Comparison of ENCODE assay signal across 11 cellular contexts in the genomic region with DNA sequence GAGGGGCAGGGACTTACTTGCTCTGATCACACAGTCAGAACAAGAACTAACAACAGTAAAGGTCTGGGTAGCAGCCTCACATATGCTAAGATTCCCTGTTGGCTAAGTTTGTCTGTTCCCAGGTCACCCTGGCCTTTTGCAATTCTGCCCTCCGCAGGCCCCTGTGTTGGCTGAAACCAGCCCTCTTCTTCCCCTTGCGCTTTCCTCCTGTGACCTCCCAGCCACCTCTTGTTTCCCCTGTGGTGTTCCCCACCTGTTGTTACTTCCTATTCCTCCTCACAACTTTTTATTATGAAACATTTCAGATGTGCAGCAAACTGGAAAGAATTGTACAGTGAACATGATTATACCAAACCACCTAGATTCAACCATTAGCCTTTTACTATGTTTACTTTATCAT. TPM values are rescaled to one million over a fixed set of nuclear protein-coding genes. Genes with fewer than 3 reads are reported as not detected.
DNase-seq lines count a peak whose midpoint lies in the region; ATAC-seq and TF ChIP-seq lines count a peak whose summit lies in the region.
"Had no signal": no experiment of that assay in that cellular context is flagged by ENCODE, and none has a peak within 500 bp of the region (broad histone marks: within the 10 kb centered on the region; RNA-seq: fewer than 3 reads in every experiment).

No MANE protein-coding gene starts in this region.

- BruUV-seq in MCF 10A (replicated peaks; lab: Mats Ljungman, UMichigan) (no TSS peak), mammary epithelial cell (replicated peaks; lab: Mats Ljungman, UMichigan) (no TSS peak)

- in situ Hi-C loops in mammary epithelial cell (cut with MboI; ENCODE audit: low sequenced_read_pairs in 2 of 2): no loop called here

- H3K4me3 ChIP-seq in mammary epithelial cell (replicated peaks in 1 of 3; ENCODE audit: insufficient read depth in 1 of 3, low read depth in 2 of 3, low read length in 3 of 3) (no peak overlapping the region), MM.1S (ENCODE audit: low read length) (no peak overlapping the region), endodermal cell (ENCODE audit: low read length) (no peak overlapping the region), coronary artery (no peak overlapping the region)
- H3K4me3 ChIP-seq: SJSA1 had no signal

- H2AFZ ChIP-seq in mammary epithelial cell (ENCODE audit: low read depth, low read length) (no peak overlapping the region), MM.1S (ENCODE audit: low read length) (no peak overlapping the region)

- DNase-seq in MCF 10A (ENCODE audit: unreplicated experiment) (no peak), mammary epithelial cell (no peak), MM.1S (peak; percentile 61), endodermal cell (peak; percentile 77), type B pancreatic cell (ENCODE audit: extremely low spot score, unreplicated experiment) (no peak), DMS79 (lab: John Stamatoyannopoulos, UW) (no peak), coronary artery (ENCODE audit: low spot score) (no peak)
- DNase-seq: cerebellar nuclear complex had no signal

- H3K79me2 ChIP-seq in mammary epithelial cell (ENCODE audit: insufficient read depth, low read length) (peaks cover 94% of the 10 kb centered on the region), MM.1S (ENCODE audit: low read length) (peaks cover 97% of the 10 kb centered on the region)

- H3K27me3 Mint-ChIP-seq in MCF 10A (ENCODE audit: insufficient read depth, unreplicated experiment): no peaks in the 10 kb centered on the region
- no peaks in the 10 kb centered on the region for H3K27me3 Mint-ChIP-seq in endodermal cell (ENCODE audit: insufficient read depth)
- no peaks in the 10 kb centered on the region for H3K27me3 Mint-ChIP-seq in type B pancreatic cell

- POLR2A ChIA-PET in MCF 10A (lab: Yijun Ruan, JAX): interaction anchor here (2.7 to 16.1 kb wide), 4 partner anchors 9 to 33 kb away, joined by 10 to 229 read pairs (median 53); partner anchors contain the start of gene MAPKAPK2

- 97% methylated on average over 2 of the region's 2 CpGs for WGBS in mammary epithelial cell (ENCODE audit: low coverage, missing lambda C conversion rate)
- WGBS in endodermal cell (ENCODE audit: insufficient coverage in 1 of 2, insufficient read length in 1 of 2), 2 experiments: 65 to 100% methylated on average over 1 to 2 of the region's 2 CpGs

- H4K20me1 ChIP-seq in mammary epithelial cell (ENCODE audit: insufficient read depth, low read length) (no peaks in the 10 kb centered on the region), MM.1S (ENCODE audit: insufficient read depth, low read length) (peaks cover 29% of the 10 kb centered on the region)

- no peak for ATAC-seq in HG03045 (IDR thresholded peaks at IDR 0.05; ENCODE audit: unreplicated experiment)

- H3K4me3 Mint-ChIP-seq in MCF 10A (ENCODE audit: unreplicated experiment) (no peak overlapping the region), endodermal cell (no peak overlapping the region), type B pancreatic cell (peak overlapping the region; percentile 16)

- H3K36me3 ChIP-seq in mammary epithelial cell (ENCODE audit: insufficient read depth, low read length) (no peaks in the 10 kb centered on the region), MM.1S (replicated peaks; ENCODE audit: insufficient read depth, low read length) (no peaks in the 10 kb centered on the region), endodermal cell (ENCODE audit: control insufficient read depth, insufficient read depth, low read length) (no peaks in the 10 kb centered on the region)
- H3K36me3 ChIP-seq: SJSA1 had no signal

- intact Hi-C loops in MCF 10A (cut with micrococcal nuclease): no loop called here
- intact Hi-C loops in mammary epithelial cell (cut with micrococcal nuclease): no loop called here

- H3K4me1 Mint-ChIP-seq in MCF 10A (ENCODE audit: insufficient read depth, unreplicated experiment) (peaks cover 55% of the 10 kb centered on the region), endodermal cell (peaks cover 71% of the 10 kb centered on the region), type B pancreatic cell (ENCODE audit: unreplicated experiment) (peaks cover 56% of the 10 kb centered on the region)

- H3K9me3 Mint-ChIP-seq in MCF 10A (ENCODE audit: unreplicated experiment) (no peaks in the 10 kb centered on the region), endodermal cell (no peaks in the 10 kb centered on the region), type B pancreatic cell (no peaks in the 10 kb centered on the region)

- no peak overlapping the region for H3K27ac ChIP-seq in mammary epithelial cell (ENCODE audit: insufficient read depth, low read depth, low read length)
- H3K27ac ChIP-seq in MM.1S (ENCODE audit: low read length): no peak overlapping the region
- no peak overlapping the region for H3K27ac ChIP-seq in endodermal cell (ENCODE audit: low read depth, low read length)
- peak overlapping the region in 1 of 2 donors; percentile 84 for H3K27ac ChIP-seq in coronary artery
- H3K27ac ChIP-seq: SJSA1 had no signal

- H3K4me2 ChIP-seq in mammary epithelial cell (ENCODE audit: insufficient read depth, low read depth, low read length): no peak overlapping the region
- H3K4me2 ChIP-seq in MM.1S (ENCODE audit: low read depth, low read length): peak overlapping the region; percentile 1

- dilution Hi-C loops in mammary epithelial cell (cut with HindIII; ENCODE audit: low sequenced_read_pairs): loop anchor here (5.0 kb wide), 1 partner anchor 56 kb away; no protein-coding TSS in a partner anchor

- H3K9me2 ChIP-seq in MM.1S (replicated peaks; ENCODE audit: insufficient read depth, low read length): no peaks in the 10 kb centered on the region

- H3K36me3 Mint-ChIP-seq in MCF 10A (ENCODE audit: insufficient read depth, unreplicated experiment) (peaks cover 17% of the 10 kb centered on the region), endodermal cell (ENCODE audit: low read depth) (peaks cover 2% of the 10 kb centered on the region), type B pancreatic cell (no peaks in the 10 kb centered on the region)

- H3F3A ChIP-seq in MM.1S (ENCODE audit: insufficient read depth, low read length): peaks cover 10% of the 10 kb centered on the region; the same call in 1 of the 2 replicates

- H3K9me3 ChIP-seq in mammary epithelial cell (replicated peaks; ENCODE audit: insufficient read depth, low read length) (no peaks in the 10 kb centered on the region), MM.1S (replicated peaks; ENCODE audit: insufficient read depth, low read length) (no peaks in the 10 kb centered on the region), endodermal cell (ENCODE audit: control insufficient read depth, low read length) (no peaks in the 10 kb centered on the region)
- H3K9me3 ChIP-seq: Caco-2, SJSA1 had no signal

- H3K27ac Mint-ChIP-seq in MCF 10A (ENCODE audit: low read depth, unreplicated experiment): peak overlapping the region; percentile 52
- H3K27ac Mint-ChIP-seq in endodermal cell: peak overlapping the region; percentile 18
- H3K27ac Mint-ChIP-seq in type B pancreatic cell: no peak overlapping the region

- TF ChIP-seq CTCF in MCF 10A (IDR thresholded peaks at IDR 0.05; ENCODE audit: unreplicated experiment) (no peak), mammary epithelial cell (conservative IDR thresholded peaks at IDR 0.05 in 1 of 2, IDR thresholded peaks at IDR 0.05 in 1 of 2; ENCODE audit: extremely low read depth in 1 of 2, insufficient read depth in 1 of 2, low read depth in 1 of 2, low read length in 2 of 2) (no peak), MM.1S (IDR thresholded peaks at IDR 0.05; ENCODE audit: low read length) (no peak), endodermal cell (conservative IDR thresholded peaks at IDR 0.05) (no peak), type B pancreatic cell (conservative IDR thresholded peaks at IDR 0.05) (no peak), coronary artery (IDR thresholded peaks at IDR 0.05) (no peak)

- H3K27me3 ChIP-seq in mammary epithelial cell (ENCODE audit: insufficient read depth, low read length): no peaks in the 10 kb centered on the region
- H3K27me3 ChIP-seq in MM.1S (replicated peaks; ENCODE audit: insufficient read depth, low read length): no peaks in the 10 kb centered on the region
- H3K27me3 ChIP-seq in endodermal cell (ENCODE audit: control insufficient read depth, insufficient read depth, low read length, poor library complexity, severe bottlenecking): no peaks in the 10 kb centered on the region
- H3K27me3 ChIP-seq: SJSA1 had no signal

- no peak overlapping the region for H3K9ac ChIP-seq in mammary epithelial cell (ENCODE audit: insufficient read depth, low read length)
- H3K9ac ChIP-seq in MM.1S (ENCODE audit: low read length): no peak overlapping the region
- no peak overlapping the region for H3K9ac ChIP-seq in endodermal cell (ENCODE audit: extremely low read depth, low read length, poor library complexity, severe bottlenecking)

- H3K4me1 ChIP-seq in mammary epithelial cell (ENCODE audit: insufficient read depth, low read length): peaks cover 33% of the 10 kb centered on the region
- peaks cover 34% of the 10 kb centered on the region for H3K4me1 ChIP-seq in MM.1S (ENCODE audit: low read length)
- peaks cover 30% of the 10 kb centered on the region for H3K4me1 ChIP-seq in endodermal cell (ENCODE audit: control insufficient read depth, insufficient read depth, low read length)

- CTCF ChIA-PET in MCF 10A (lab: Yijun Ruan, JAX): interaction anchor here (1.0 to 11.8 kb wide), 4 partner anchors 17 to 204 kb away, joined by 3 to 158 read pairs (median 8); no protein-coding TSS in a partner anchor
- CTCF ChIA-PET in mammary epithelial cell (lab: Charles Lee; ENCODE audit: low non-redundant PET): no interaction called here

RNA-seq across cellular contexts. Expression of gene MAPKAPK2, which starts 23.4 kb away (rescaled TPM):
- 142 and 178 TPM in 2 replicates for total RNA-seq in MCF 10A (2022)
- 10 to 100 TPM; 44.2 to 77.5 TPM for total RNA-seq in mammary epithelial cell
- 57.4 TPM for polyA plus RNA-seq in mammary epithelial cell
- 69.6 TPM for polyA minus RNA-seq in mammary epithelial cell
- total RNA-seq in endodermal cell: 10 to 100 TPM; 72.8 to 79.7 TPM
- 79.7 TPM for polyA plus RNA-seq in endodermal cell (2013, experiment 1 of 2)
- polyA plus RNA-seq in endodermal cell (2013, experiment 2 of 2): 76.4 TPM
- total RNA-seq in type B pancreatic cell (ENCODE audit: low replicate concordance): 62.3 and 63.1 TPM in 2 replicates

Comparison
In these comparisons a context has a peak if more than half of its experiments do, and no peak if none do; other contexts are left out.
1. DNase-seq: peak in MM.1S (single experiment) and endodermal cell (single experiment); none in MCF 10A (single experiment), mammary epithelial cell (single experiment), type B pancreatic cell (single experiment), DMS79 (single experiment) and coronary artery (single experiment).